Comparison of ENCODE assay signal across 8 cellular contexts in genomic region chr22:19909350-19910179, GRCh38. TPM values are rescaled to one million over a fixed set of nuclear protein-coding genes. Genes with fewer than 3 reads are reported as not detected.
A peak's percentile ranks its signal among the peaks of the same experiment; 100 is the strongest.
DNase-seq lines count a peak whose midpoint lies in the region; ATAC-seq and TF ChIP-seq lines count a peak whose summit lies in the region.

No MANE protein-coding gene starts in this region.

- H3K4me1 ChIP-seq in DOHH2 (ENCODE audit: control insufficient read depth, low read length) (peaks cover 7% of the 10 kb centered on the region), MM.1S (ENCODE audit: low read length) (no peaks in the 10 kb centered on the region), parathyroid adenoma (no peaks in the 10 kb centered on the region), tibial nerve (peaks cover 0 to 3% (median 0%) of the 10 kb centered on the region in 4 donors)

- DNase-seq in MM.1S (peak; percentile 70), SK-N-MC (ENCODE audit: low read depth, low spot score) (peak; percentile 57), glomerular visceral epithelial cell (ENCODE audit: extremely low spot score) (peak; percentile 75), tibial nerve (ENCODE audit: low spot score in 2 of 2) (peak; percentile 86 to 98)
- peak; percentile 82 for DNase-seq in activated naive CD4-positive, alpha-beta T cell treated with Interleukin-2 at 50 U/mL for 16 hours

- no peak overlapping the region for H3K27ac ChIP-seq in DOHH2 (ENCODE audit: low read depth, low read length)
- no peak overlapping the region for H3K27ac ChIP-seq in MM.1S (ENCODE audit: low read length)
- no peak overlapping the region for H3K27ac ChIP-seq in SK-N-MC
- H3K27ac ChIP-seq in parathyroid adenoma: no peak overlapping the region
- no peak overlapping the region for H3K27ac ChIP-seq in tibial nerve

- H3K9me2 ChIP-seq in DOHH2 (replicated peaks; ENCODE audit: control insufficient read depth, low read length) (no peaks in the 10 kb centered on the region), MM.1S (replicated peaks; ENCODE audit: insufficient read depth, low read length) (no peaks in the 10 kb centered on the region)

- TF ChIP-seq CTCF in DOHH2 (IDR thresholded peaks at IDR 0.05; ENCODE audit: low read depth, low read length, poor library complexity, severe bottlenecking) (peak; percentile 93), MM.1S (IDR thresholded peaks at IDR 0.05; ENCODE audit: low read length) (peak; percentile 95), parathyroid adenoma (IDR thresholded peaks at IDR 0.05) (peak; percentile 79), tibial nerve (IDR thresholded peaks at IDR 0.05) (peak; percentile 82 to 97 (median 82))

- H3K4me3 ChIP-seq in DOHH2 (ENCODE audit: low read length) (no peak overlapping the region), MM.1S (ENCODE audit: low read length) (no peak overlapping the region), SK-N-MC (no peak overlapping the region), parathyroid adenoma (ENCODE audit: low read depth, low read length) (no peak overlapping the region), tibial nerve (no peak overlapping the region)

- H3K79me2 ChIP-seq in DOHH2 (ENCODE audit: control insufficient read depth, low read length) (no peaks in the 10 kb centered on the region), MM.1S (ENCODE audit: low read length) (no peaks in the 10 kb centered on the region), parathyroid adenoma (no peaks in the 10 kb centered on the region)

- TF ChIP-seq EP300 in tibial nerve (IDR thresholded peaks at IDR 0.05): no peak

- no peak for ATAC-seq in GM21515 (IDR thresholded peaks at IDR 0.05; ENCODE audit: unreplicated experiment)

- no peak overlapping the region for H3K9ac ChIP-seq in MM.1S (ENCODE audit: low read length)
- no peak overlapping the region for H3K9ac ChIP-seq in SK-N-MC (ENCODE audit: insufficient read length)
- no peak overlapping the region for H3K9ac ChIP-seq in parathyroid adenoma

- no peak overlapping the region for H2AFZ ChIP-seq in MM.1S (ENCODE audit: low read length)
- H2AFZ ChIP-seq in parathyroid adenoma: no peak overlapping the region

- H3F3A ChIP-seq in DOHH2 (ENCODE audit: control insufficient read depth, insufficient read depth) (0 out of 2 replicates have a peak, but pooled peaks cover 5% of the 10 kb centered on the region), MM.1S (ENCODE audit: insufficient read depth, low read length) (no peaks in the 10 kb centered on the region)

- no peaks in the 10 kb centered on the region for H3K36me3 ChIP-seq in DOHH2 (ENCODE audit: control insufficient read depth, low read length)
- H3K36me3 ChIP-seq in MM.1S (replicated peaks; ENCODE audit: insufficient read depth, low read length): no peaks in the 10 kb centered on the region
- H3K36me3 ChIP-seq in SK-N-MC (ENCODE audit: insufficient read depth, low read length): peaks cover 11% of the 10 kb centered on the region
- no peaks in the 10 kb centered on the region for H3K36me3 ChIP-seq in parathyroid adenoma (ENCODE audit: control insufficient read depth, insufficient read depth, low read length)
- H3K36me3 ChIP-seq in tibial nerve: peaks cover 0 to 77% (median 11%) of the 10 kb centered on the region in 3 donors

- no peaks in the 10 kb centered on the region for H4K20me1 ChIP-seq in DOHH2 (ENCODE audit: control insufficient read depth, insufficient read depth, low read depth, low read length)
- no peaks in the 10 kb centered on the region for H4K20me1 ChIP-seq in MM.1S (ENCODE audit: insufficient read depth, low read length)

- TF ChIP-seq POLR2A in tibial nerve (IDR thresholded peaks at IDR 0.05): no peak

- WGBS in tibial nerve, 2 donors: 30 to 31% methylated on average over 6 of the region's 6 CpGs

- H3K27me3 ChIP-seq in DOHH2 (ENCODE audit: control insufficient read depth, low read length): no peaks in the 10 kb centered on the region
- H3K27me3 ChIP-seq in MM.1S (replicated peaks; ENCODE audit: insufficient read depth, low read length): no peaks in the 10 kb centered on the region
- no peaks in the 10 kb centered on the region for H3K27me3 ChIP-seq in parathyroid adenoma (ENCODE audit: control insufficient read depth, insufficient read depth, low read length)
- no peaks in the 10 kb centered on the region for H3K27me3 ChIP-seq in tibial nerve

- H3K4me2 ChIP-seq in DOHH2 (ENCODE audit: low read length) (no peak overlapping the region), MM.1S (ENCODE audit: low read depth, low read length) (no peak overlapping the region), parathyroid adenoma (ENCODE audit: low read length) (no peak overlapping the region)

- H3K9me3 ChIP-seq in DOHH2 (ENCODE audit: control insufficient read depth, insufficient read depth, low read length): no peaks in the 10 kb centered on the region
- H3K9me3 ChIP-seq in MM.1S (replicated peaks; ENCODE audit: insufficient read depth, low read length): no peaks in the 10 kb centered on the region
- no peaks in the 10 kb centered on the region for H3K9me3 ChIP-seq in SK-N-MC (ENCODE audit: low read depth, low read length)
- no peaks in the 10 kb centered on the region for H3K9me3 ChIP-seq in parathyroid adenoma (ENCODE audit: control insufficient read depth, low read length)
- H3K9me3 ChIP-seq in tibial nerve: no peaks in the 10 kb centered on the region

RNA-seq across cellular contexts. Expression of gene COMT, which starts 32.0 kb away (rescaled TPM):
- 100 to 1,000 TPM; 212 to 306 (median 240) TPM for total RNA-seq in tibial nerve

RNA-seq across cellular contexts. Expression of gene TXNRD2, which starts 32.1 kb away (rescaled TPM):
- total RNA-seq in tibial nerve: 10 to 100 TPM; 34.8 to 40.6 (median 37.8) TPM

RNA-seq across cellular contexts. Expression of gene GNB1L, which starts 54.9 kb away (rescaled TPM):
- 1 to 10 TPM; 2.9 to 8.1 (median 6.3) TPM for total RNA-seq in tibial nerve

RNA-seq across cellular contexts. Expression of gene RTL10, which starts 54.9 kb away (rescaled TPM):
- total RNA-seq in tibial nerve: 10 to 100 TPM; 10.2 to 13.3 (median 11.4) TPM
